Comparison of ENCODE assay signal across 1 cellular context in the genomic region with DNA sequence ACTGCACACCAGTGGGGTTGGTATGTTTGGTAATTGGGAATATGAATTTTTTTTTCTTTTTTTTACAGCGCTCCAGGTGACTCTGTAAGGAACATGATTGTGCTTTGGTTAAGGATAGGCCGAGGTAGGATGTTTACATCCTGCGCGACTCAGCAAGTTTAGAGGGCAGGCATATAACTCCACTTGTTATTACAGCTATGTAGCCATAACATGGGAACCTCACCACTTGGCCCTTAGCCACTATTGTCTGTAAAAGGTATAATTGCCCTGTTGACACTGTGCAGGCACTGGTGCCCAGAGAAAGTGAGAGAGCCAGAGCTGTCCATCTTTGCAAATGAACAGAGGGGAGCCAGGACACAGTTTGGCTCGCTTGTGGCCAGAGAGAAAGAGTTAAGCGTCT.
TF ChIP-seq lines count a peak whose summit lies in the region.

No MANE protein-coding gene starts in this region.

TF ChIP-seq in IMR-90, 13 proteins besides CTCF, POLR2A, EP300 and RAD21 (continued from another document):
- TF ChIP-seq, protein P1, sequence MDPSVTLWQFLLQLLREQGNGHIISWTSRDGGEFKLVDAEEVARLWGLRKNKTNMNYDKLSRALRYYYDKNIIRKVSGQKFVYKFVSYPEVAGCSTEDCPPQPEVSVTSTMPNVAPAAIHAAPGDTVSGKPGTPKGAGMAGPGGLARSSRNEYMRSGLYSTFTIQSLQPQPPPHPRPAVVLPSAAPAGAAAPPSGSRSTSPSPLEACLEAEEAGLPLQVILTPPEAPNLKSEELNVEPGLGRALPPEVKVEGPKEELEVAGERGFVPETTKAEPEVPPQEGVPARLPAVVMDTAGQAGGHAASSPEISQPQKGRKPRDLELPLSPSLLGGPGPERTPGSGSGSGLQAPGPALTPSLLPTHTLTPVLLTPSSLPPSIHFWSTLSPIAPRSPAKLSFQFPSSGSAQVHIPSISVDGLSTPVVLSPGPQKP (IDR thresholded peaks at IDR 0.05; ENCODE audit: borderline replicate concordance, low read depth, low read length), result no peak
- TF ChIP-seq MAZ (IDR thresholded peaks at IDR 0.05; ENCODE audit: borderline replicate concordance, low read depth, low read length), result no peak
